Comparison of ENCODE assay signal across 18 cellular contexts in the genomic region with DNA sequence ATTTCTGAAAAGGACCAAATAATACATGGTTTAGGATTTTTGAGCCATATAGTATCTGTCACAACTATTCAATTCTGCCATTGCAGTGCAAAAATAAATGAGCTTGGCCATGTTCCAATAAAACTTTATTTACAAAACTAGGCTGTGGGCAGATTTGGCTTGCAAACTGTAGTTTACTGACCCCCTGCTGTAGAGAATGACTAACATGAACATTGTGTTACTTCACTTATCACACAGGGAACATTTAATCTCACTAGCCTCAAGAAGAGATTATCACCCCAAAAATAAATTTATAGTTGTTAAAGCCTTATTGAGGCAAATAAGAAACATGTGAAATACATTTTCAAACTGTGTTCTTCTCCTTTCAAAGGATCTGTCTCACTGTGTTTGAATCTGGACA.
"Had no signal": no experiment of that assay in that cellular context is flagged by ENCODE, and none has a peak within 500 bp of the region (broad histone marks: within the 10 kb centered on the region; RNA-seq: fewer than 3 reads in every experiment).

No MANE protein-coding gene starts in this region.

- H3K4me1 Mint-ChIP-seq: activated CD4-positive, alpha-beta T cell treated with anti-CD3 and anti-CD28 coated beads, Interleukin-2, amount 10 ng/mL, durations not matched to agents 24 days and 14 days; stimulated activated naive CD8-positive, alpha-beta T cell treated with anti-CD3 and anti-CD28 coated beads, Interleukin-15, amount 100 ng/mL, for 72 hours had no signal

- H3K27ac Mint-ChIP-seq: activated CD4-positive, alpha-beta T cell treated with anti-CD3 and anti-CD28 coated beads, Interleukin-2, amount 10 ng/mL, durations not matched to agents 24 days and 14 days; activated CD8-positive, alpha-beta T cell treated with anti-CD3 and anti-CD28 coated beads, Interleukin-2, amount 10 ng/mL, durations not matched to agents 7 days and 5 days; activated naive CD8-positive, alpha-beta T cell; effector memory CD8-positive, alpha-beta T cell; stimulated activated naive CD8-positive, alpha-beta T cell treated with anti-CD3 and anti-CD28 coated beads, Interleukin-15, amount 100 ng/mL, for 72 hours had no signal

- H3K4me1 ChIP-seq: breast epithelium, psoas muscle, spleen, upper lobe of right lung had no signal

- DNase-seq: activated CD4-positive, alpha-beta T cell treated with anti-CD3 and anti-CD28 coated beads, Interleukin-2, amount 10 ng/mL, durations not matched to agents 24 days and 14 days; activated CD4-positive, CD25-positive, alpha-beta regulatory T cell; activated CD8-positive, alpha-beta memory T cell treated with anti-CD3 and anti-CD28 coated beads, Interleukin-2, amount 50 U/mL, for 48 hours; activated CD8-positive, alpha-beta T cell treated with anti-CD3 and anti-CD28 coated beads, Interleukin-2, amount 10 ng/mL, durations not matched to agents 7 days and 5 days; activated gamma-delta T cell treated with Interleukin-2 at 50 U/mL for 16 hours; dermis blood vessel endothelial cell; effector memory CD8-positive, alpha-beta T cell; gastrocnemius medialis; psoas muscle; sigmoid colon; stimulated activated CD4-positive, alpha-beta T cell treated with anti-CD3 and anti-CD28 coated beads, Interleukin-1b, Interleukin-23, amount 100 ng/mL, for 48 hours; stimulated activated naive CD8-positive, alpha-beta T cell treated with anti-CD3 and anti-CD28 coated beads, Interleukin-15, amount 100 ng/mL, for 72 hours; upper lobe of right lung had no signal

- H3K9me3 ChIP-seq: breast epithelium, gastrocnemius medialis, psoas muscle, sigmoid colon, testis, upper lobe of right lung had no signal

- H3K9me3 Mint-ChIP-seq: activated CD4-positive, alpha-beta T cell treated with anti-CD3 and anti-CD28 coated beads, Interleukin-2, amount 10 ng/mL, durations not matched to agents 24 days and 14 days; stimulated activated naive CD8-positive, alpha-beta T cell treated with anti-CD3 and anti-CD28 coated beads, Interleukin-15, amount 100 ng/mL, for 72 hours had no signal

- H3K36me3 ChIP-seq: breast epithelium, gastrocnemius medialis, sigmoid colon, spleen, upper lobe of right lung had no signal

- H3K27ac ChIP-seq: breast epithelium, epithelial cell of prostate, gastrocnemius medialis, psoas muscle, sigmoid colon, spleen, testis, upper lobe of right lung had no signal

- H3K27me3 Mint-ChIP-seq: activated CD4-positive, alpha-beta T cell treated with anti-CD3 and anti-CD28 coated beads, Interleukin-2, amount 10 ng/mL, durations not matched to agents 24 days and 14 days; activated naive CD8-positive, alpha-beta T cell; effector memory CD8-positive, alpha-beta T cell; stimulated activated naive CD8-positive, alpha-beta T cell treated with anti-CD3 and anti-CD28 coated beads, Interleukin-15, amount 100 ng/mL, for 72 hours had no signal

- H3K4me3 ChIP-seq: breast epithelium, gastrocnemius medialis, psoas muscle, sigmoid colon, spleen, testis, upper lobe of right lung had no signal

- H3K4me3 Mint-ChIP-seq: activated CD4-positive, alpha-beta T cell treated with anti-CD3 and anti-CD28 coated beads, Interleukin-2, amount 10 ng/mL, durations not matched to agents 24 days and 14 days; activated CD8-positive, alpha-beta T cell treated with anti-CD3 and anti-CD28 coated beads, Interleukin-2, amount 10 ng/mL, durations not matched to agents 7 days and 5 days; activated naive CD8-positive, alpha-beta T cell; effector memory CD8-positive, alpha-beta T cell; stimulated activated naive CD8-positive, alpha-beta T cell treated with anti-CD3 and anti-CD28 coated beads, Interleukin-15, amount 100 ng/mL, for 72 hours had no signal

- ATAC-seq: activated CD8-positive, alpha-beta T cell treated with anti-CD3 and anti-CD28 coated beads, Interleukin-2, amount 10 ng/mL, durations not matched to agents 7 days and 5 days; effector memory CD8-positive, alpha-beta T cell; gastrocnemius medialis; psoas muscle; stimulated activated naive CD8-positive, alpha-beta T cell treated with anti-CD3 and anti-CD28 coated beads, Interleukin-15, amount 100 ng/mL, for 72 hours; upper lobe of right lung had no signal

- H3K36me3 Mint-ChIP-seq: activated naive CD8-positive, alpha-beta T cell had no signal

- H3K27me3 ChIP-seq: breast epithelium, gastrocnemius medialis, sigmoid colon, spleen, testis, upper lobe of right lung had no signal
